Comparison of ENCODE assay signal across 27 cellular contexts in genomic region chr10:103998803-103999202, GRCh38.
"Had no signal": no experiment of that assay in that cellular context is flagged by ENCODE, and none has a peak within 500 bp of the region (broad histone marks: within the 10 kb centered on the region; RNA-seq: fewer than 3 reads in every experiment).

No MANE protein-coding gene starts in this region.

- H2AFZ ChIP-seq: neural progenitor cell, parathyroid adenoma had no signal

- H3K36me3 ChIP-seq: ovary had no signal

- H3K9me3 ChIP-seq: ovary, psoas muscle, spleen, stomach, thoracic aorta, thyroid gland, tibial nerve, upper lobe of left lung, uterus had no signal

- H3K4me2 ChIP-seq: neural progenitor cell, smooth muscle cell had no signal

- H3K4me3 ChIP-seq: neural progenitor cell, ovary, psoas muscle, skin epidermis, smooth muscle cell, spleen, stomach, thoracic aorta, thyroid gland, tibial nerve, upper lobe of left lung, uterus had no signal

- H3K4me1 ChIP-seq: neural progenitor cell, parathyroid adenoma, psoas muscle, stomach, thyroid gland, tibial nerve, upper lobe of left lung, uterus had no signal

- H3K79me2 ChIP-seq: parathyroid adenoma had no signal

- ATAC-seq: naive thymus-derived CD4-positive, alpha-beta T cell; natural killer cell; psoas muscle; right cardiac atrium; sciatic nerve; stimulated activated naive B cell treated with anti-CD40 and anti-IgM and Interleukin-4, amounts not matched to agents 10 μg/mL and 1 μg/mL and 100 μg/mL, for 72 hours had no signal

- H3K27me3 ChIP-seq: neural progenitor cell, ovary, spleen, stomach, thyroid gland, tibial nerve, upper lobe of left lung, uterus had no signal

- H3K9ac ChIP-seq: neural progenitor cell, parathyroid adenoma had no signal

- H3K27ac ChIP-seq: neural progenitor cell, ovary, parathyroid adenoma, psoas muscle, skin epidermis, spleen, stomach, thoracic aorta, thyroid gland, tibial nerve, upper lobe of left lung, uterus had no signal

- DNase-seq: naive thymus-derived CD4-positive, alpha-beta T cell; natural killer cell; occipital lobe; ovary; posterior cingulate gyrus; psoas muscle; right cardiac atrium; spleen; stimulated activated CD4-positive, alpha-beta T cell treated with anti-CD3 and anti-CD28 coated beads, Interleukin-12 subunit alpha, Interleukin-12 subunit beta, amount 100 ng/mL, for 4 hours; stimulated activated CD4-positive, alpha-beta T cell treated with anti-CD3 and anti-CD28 coated beads, Interleukin-1b, Interleukin-23, amount 100 ng/mL, for 48 hours; stimulated activated CD4-positive, alpha-beta T cell treated with anti-CD3 and anti-CD28 coated beads, Interleukin-4, amount 100 ng/mL, for 1 hour; stimulated activated CD4-positive, alpha-beta T cell treated with anti-CD3 and anti-CD28 coated beads, Interleukin-4, amount 100 ng/mL, for 4 hours; stimulated activated CD8-positive, alpha-beta memory T cell treated with anti-CD3 and anti-CD28 coated beads, Interleukin-4, amount 100 ng/mL, for 48 hours; stimulated activated naive B cell treated with anti-CD40 and anti-IgM and Interleukin-4, amounts not matched to agents 10 μg/mL and 1 μg/mL and 100 μg/mL, for 72 hours; stimulated activated naive CD4-positive, alpha-beta T cell treated with Interleukin-2 at 50 U/mL for 16 hours; stomach; thyroid gland; trophoblast cell; upper lobe of left lung; uterus had no signal
